ENCODE assay signal across 13 cellular contexts in genomic region chr2:191878576-191879298, GRCh38. TPM values are rescaled to one million over a fixed set of nuclear protein-coding genes. Genes with fewer than 3 reads are reported as not detected.
DNase-seq lines count a peak whose midpoint lies in the region; ATAC-seq and TF ChIP-seq lines count a peak whose summit lies in the region.
"Had no signal": no experiment of that assay in that cellular context is flagged by ENCODE, and none has a peak within 500 bp of the region (broad histone marks: within the 10 kb centered on the region; RNA-seq: fewer than 3 reads in every experiment).

No MANE protein-coding gene starts in this region.

- no peak for TF ChIP-seq POLR2A in IMR-90 (IDR thresholded peaks at IDR 0.05; ENCODE audit: low read depth, low read length)

- H3K36me3 ChIP-seq in IMR-90 (ENCODE audit: control insufficient read depth, insufficient read depth, low read length): no peaks in the 10 kb centered on the region

- intact Hi-C loops in IMR-90 (cut with micrococcal nuclease): no loop called here

- dilution Hi-C loops in IMR-90 (cut with HindIII; ENCODE audit: low sequenced_read_pairs, unreplicated experiment): no loop called here

- DNase-seq in AG04450 (ENCODE audit: low read depth, low spot score) (peak; percentile 48), IMR-90 (peak; percentile 90), choroid plexus epithelial cell (ENCODE audit: low read depth) (peak; percentile 90), lung microvascular endothelial cell (ENCODE audit: low read depth in 2 of 2) (peak; percentile 84 to 87), GF-D8 (lab: John Stamatoyannopoulos, UW) (no peak)
- DNase-seq in activated naive CD4-positive, alpha-beta T cell treated with anti-CD3 and anti-CD28 coated beads, Interleukin-2, amount 50 U/mL, for 16 hours: no peak
- DNase-seq: activated T-cell treated with anti-CD3 and anti-CD28 coated beads, Interleukin-2, amount 50 U/mL, for 24 hours; NCI-H1436; small intestine had no signal

- H3K4me1 ChIP-seq in IMR-90 (ENCODE audit: control insufficient read depth, insufficient read depth, low read length): no peaks in the 10 kb centered on the region

- H3K9me3 ChIP-seq in AG04450 (ENCODE audit: control insufficient read depth, insufficient read depth, low read length) (peaks cover 7% of the 10 kb centered on the region), IMR-90 (ENCODE audit: control insufficient read depth, insufficient read depth, low read length) (no peaks in the 10 kb centered on the region)

- H2BK120ac ChIP-seq in IMR-90 (ENCODE audit: low read depth, low read length): peak overlapping the region; percentile 82

- TF ChIP-seq CTCF in AG04450 (IDR thresholded peaks at IDR 0.05; ENCODE audit: low read depth, low read length) (no peak), IMR-90 (conservative IDR thresholded peaks at IDR 0.05; ENCODE audit: low read depth, low read length) (no peak), choroid plexus epithelial cell (conservative IDR thresholded peaks at IDR 0.05; ENCODE audit: low read depth, low read length) (no peak)

- H3K4me3 ChIP-seq in AG04450 (ENCODE audit: low read depth, low read length) (no peak overlapping the region), IMR-90 (ENCODE audit: insufficient read depth, low read depth, low read length) (no peak overlapping the region), choroid plexus epithelial cell (ENCODE audit: low read depth, low read length) (no peak overlapping the region)
- H3K4me3 ChIP-seq: hepatocyte had no signal

- ATAC-seq in IMR-90 (ENCODE audit: low read depth): peak; percentile 86
- ATAC-seq in GM18868 (IDR thresholded peaks at IDR 0.05; ENCODE audit: unreplicated experiment): no peak
- no peak for ATAC-seq in GM19351 (IDR thresholded peaks at IDR 0.05; ENCODE audit: unreplicated experiment)

- H3K9me1 ChIP-seq in IMR-90 (ENCODE audit: insufficient read depth, low read length): no peaks in the 10 kb centered on the region

- POLR2A ChIA-PET in AG04450 (lab: Yijun Ruan, JAX): no interaction called here
- POLR2A ChIA-PET in IMR-90 (lab: Charles Lee; ENCODE audit: unreplicated experiment): no interaction called here

- H2BK5ac ChIP-seq in IMR-90 (ENCODE audit: low read depth, low read length, poor library complexity, severe bottlenecking): peak overlapping the region; percentile 77

- H3K9ac ChIP-seq in IMR-90 (ENCODE audit: low read depth, low read length): no peak overlapping the region

- H2AK5ac ChIP-seq in IMR-90 (ENCODE audit: low read depth, low read length): no peak overlapping the region

- TF ChIP-seq RAD21 in IMR-90 (IDR thresholded peaks at IDR 0.05; ENCODE audit: low read length): no peak

- H3K23ac ChIP-seq in IMR-90 (ENCODE audit: low read depth, low read length): no peak overlapping the region

- no peak overlapping the region for H2AFZ ChIP-seq in IMR-90 (replicated peaks; ENCODE audit: low read length, poor library complexity)
- H2AFZ ChIP-seq: hepatocyte had no signal

- no CpG with 5 or more reads among the region's 2 CpGs for WGBS in IMR-90 (ENCODE audit: extremely low coverage in 2 of 2, insufficient read length in 1 of 2), 2 experiments

- H4K5ac ChIP-seq in IMR-90 (ENCODE audit: low read depth, low read length): peak overlapping the region; percentile 26; the same call in 1 of the 2 replicates

- no peaks in the 10 kb centered on the region for H4K20me1 ChIP-seq in IMR-90 (ENCODE audit: insufficient read depth, low read length)

- peak overlapping the region; percentile 66; the same call in 1 of the 2 replicates for H3K56ac ChIP-seq in IMR-90 (ENCODE audit: extremely low read depth, insufficient read depth, low read length)

- H3K18ac ChIP-seq in IMR-90 (ENCODE audit: low read depth, low read length): peak overlapping the region; percentile 60; the same call in 1 of the 2 replicates

- no peak overlapping the region for H2AK9ac ChIP-seq in IMR-90 (replicated peaks; ENCODE audit: low read depth, low read length, poor library complexity)

- CTCF ChIA-PET in AG04450 (lab: Charles Lee) (interaction anchor here (1.3 to 1.5 kb wide), 2 partner anchors 10 to 284 kb away, joined by 4 to 6 read pairs; no protein-coding TSS in a partner anchor), IMR-90 (lab: Yijun Ruan, JAX) (no interaction called here)

- peak overlapping the region; percentile 26; the same call in 1 of the 2 replicates for H3K4ac ChIP-seq in IMR-90 (ENCODE audit: low read depth, low read length)

- H2BK15ac ChIP-seq in IMR-90 (ENCODE audit: low read depth, low read length): no peak overlapping the region

- no peak overlapping the region for H3K4me2 ChIP-seq in IMR-90 (ENCODE audit: low read depth, low read length)
- H3K4me2 ChIP-seq: hepatocyte had no signal

- no peaks in the 10 kb centered on the region for H3K27me3 ChIP-seq in AG04450 (ENCODE audit: control insufficient read depth, insufficient read depth, low read length)
- H3K27me3 ChIP-seq in IMR-90 (ENCODE audit: control insufficient read depth, insufficient read depth, low read length): no peaks in the 10 kb centered on the region
- H3K27me3 ChIP-seq: hepatocyte had no signal

- no TSS peak for BruUV-seq in IMR-90 (replicated peaks; lab: Mats Ljungman, UMichigan)

- no peak overlapping the region for H4K91ac ChIP-seq in IMR-90 (ENCODE audit: insufficient read depth, low read depth, low read length)

- no peaks in the 10 kb centered on the region for H3K79me1 ChIP-seq in IMR-90 (ENCODE audit: low read depth in 1 of 2, low read length in 2 of 2)

- H3K27ac ChIP-seq in AG04450 (ENCODE audit: low read depth, low read length) (no peak overlapping the region), IMR-90 (ENCODE audit: insufficient read depth, low read length) (no peak overlapping the region)
- H3K27ac ChIP-seq: hepatocyte, VCaP had no signal

- in situ Hi-C loops in IMR-90 (cut with MboI; ENCODE audit: low sequenced_read_pairs): no loop called here

- H3K14ac ChIP-seq in IMR-90 (replicated peaks; ENCODE audit: low read depth, low read length): no peak overlapping the region

- peak overlapping the region; percentile 46 for H2BK20ac ChIP-seq in IMR-90 (ENCODE audit: low read depth, low read length)

- peak overlapping the region in 1 of 2 experiments; percentile 76; a peak in 2 of 4 replicates for H4K8ac ChIP-seq in IMR-90 (ENCODE audit: low read depth in 2 of 2, low read length in 2 of 2)

TF ChIP-seq in IMR-90, 13 proteins besides CTCF, POLR2A, EP300 and RAD21:
- TF ChIP-seq MAFK (IDR thresholded peaks at IDR 0.05; ENCODE audit: low read depth, low read length): peak; percentile 16; the same call in 1 of the 2 replicates
- TF ChIP-seq MAZ (IDR thresholded peaks at IDR 0.05; ENCODE audit: borderline replicate concordance, low read depth, low read length): no peak
- TF ChIP-seq USF2 (IDR thresholded peaks at IDR 0.05; ENCODE audit: low read depth, low read length): no peak
- TF ChIP-seq SMC3 (IDR thresholded peaks at IDR 0.05; ENCODE audit: low read depth, low read length): no peak
- no peak for TF ChIP-seq BHLHE40 (IDR thresholded peaks at IDR 0.05; ENCODE audit: low read depth, low read length)
- TF ChIP-seq MXI1 (IDR thresholded peaks at IDR 0.05; ENCODE audit: borderline replicate concordance, low read depth, low read length): no peak
- no peak for TF ChIP-seq RCOR1 (IDR thresholded peaks at IDR 0.05; ENCODE audit: insufficient replicate concordance, low read length)
- TF ChIP-seq ELK1 (IDR thresholded peaks at IDR 0.05; ENCODE audit: borderline replicate concordance, low read depth, low read length): no peak
- no peak for TF ChIP-seq RFX5 (IDR thresholded peaks at IDR 0.05; ENCODE audit: low read depth, low read length)
- 0 out of 2 replicates have a peak, but pooled peaks have one; percentile 33 for TF ChIP-seq CEBPB (IDR thresholded peaks at IDR 0.05; ENCODE audit: low read depth, low read length)
- TF ChIP-seq CHD1 (IDR thresholded peaks at IDR 0.05; ENCODE audit: low read depth, low read length): no peak
- TF ChIP-seq FOS (IDR thresholded peaks at IDR 0.05; ENCODE audit: low read depth, low read length): peak; percentile 24; the same call in 1 of the 2 replicates
- TF ChIP-seq NFE2L2 (IDR thresholded peaks at IDR 0.05; ENCODE audit: low read depth, low read length): no peak
TF ChIP-seq in IMR-90: peak in this region for 3.

RNA-seq across cellular contexts. Expression of gene CAVIN2, which starts 31.8 kb away (rescaled TPM):
- polyA plus RNA-seq in AG04450 (2011; rRNA removed) (22.0 and 26.1 TPM in 2 replicates), IMR-90 (2012; rRNA removed) (7.7 and 8.3 TPM in 2 replicates)
- 28.8 and 33.0 TPM in 2 replicates for polyA minus RNA-seq in AG04450 (2011; rRNA and poly(A)+ RNA removed)
- total RNA-seq in IMR-90 (2012; rRNA removed) (11.5 and 12.5 TPM in 2 replicates), lung microvascular endothelial cell (252 and 394 TPM in 2 replicates)
- polyA plus RNA-seq in IMR-90 (2012; cell fraction: cytosol; rRNA removed): 4.0 and 7.0 TPM in 2 replicates
- 2.8 and 3.3 TPM in 2 replicates for polyA plus RNA-seq in IMR-90 (2012; cell fraction: nucleus; rRNA removed; ENCODE audit: low replicate concordance)

Comparison
In these comparisons a context has a peak if more than half of its experiments do, and no peak if none do; other contexts are left out.
1. DNase-seq: peak in AG04450 (single experiment), IMR-90 (single experiment), choroid plexus epithelial cell (single experiment) and lung microvascular endothelial cell (2 of 2); none in activated naive CD4-positive, alpha-beta T cell treated with anti-CD3 and anti-CD28 coated beads, Interleukin-2, amount 50 U/mL, for 16 hours (single experiment) and GF-D8 (single experiment).
2. RNA of gene CAVIN2, which starts 31.8 kb away (total RNA-seq): 252 to 394 TPM in lung microvascular endothelial cell; 11.5 to 12.5 TPM in IMR-90; every median in the first group is over 10 times any median in the second.